ENCODE assay signal across 8 cellular contexts in genomic region chr3:177478170-177478859, GRCh38.
A peak's percentile ranks its signal among the peaks of the same experiment; 100 is the strongest.
DNase-seq lines count a peak whose midpoint lies in the region; ATAC-seq and TF ChIP-seq lines count a peak whose summit lies in the region.

No MANE protein-coding gene starts in this region.

- TF ChIP-seq EP300 in Ishikawa (IDR thresholded peaks at IDR 0.05; ENCODE audit: borderline replicate concordance) (peak; percentile 99), upper lobe of left lung (IDR thresholded peaks at IDR 0.05) (peak in 2 of 4 donors; percentile 61 to 82)

- intact Hi-C loops in breast epithelium (cut with DNase I; ENCODE audit: low total_unique reads): no loop called here

- H3K4me1 ChIP-seq in breast epithelium: peaks cover 0 to 7% of the 10 kb centered on the region in 2 donors
- peaks cover 11 to 20% (median 13%) of the 10 kb centered on the region in 4 donors for H3K4me1 ChIP-seq in upper lobe of left lung

- ATAC-seq in left lobe of liver (peak; percentile 87), upper lobe of left lung (ENCODE audit: low FRiP score in 2 of 2) (peak; percentile 90 to 95), GM18511 (IDR thresholded peaks at IDR 0.05; ENCODE audit: unreplicated experiment) (no peak), GM18520 (IDR thresholded peaks at IDR 0.05; ENCODE audit: unreplicated experiment) (no peak)

- TF ChIP-seq CTCF in breast epithelium (IDR thresholded peaks at IDR 0.05): no peak
- no peak for TF ChIP-seq CTCF in upper lobe of left lung (IDR thresholded peaks at IDR 0.05)

- no peak for TF ChIP-seq POLR2A in breast epithelium (IDR thresholded peaks at IDR 0.05)
- no peak for TF ChIP-seq POLR2A in upper lobe of left lung (IDR thresholded peaks at IDR 0.05)

- DNase-seq in breast epithelium (ENCODE audit: low spot score in 2 of 2) (peak in 1 of 2 donors; percentile 83), left lobe of liver (ENCODE audit: low spot score) (peak; percentile 56), upper lobe of left lung (peak in 1 of 2 donors; percentile 65), amygdala (lab: John Stamatoyannopoulos, UW) (no peak), NCI-H2081 (lab: John Stamatoyannopoulos, UW) (no peak)

- H3K27me3 ChIP-seq in breast epithelium (no peaks in the 10 kb centered on the region), upper lobe of left lung (no peaks in the 10 kb centered on the region)

- H3K9me3 ChIP-seq in breast epithelium: no peaks in the 10 kb centered on the region
- H3K9me3 ChIP-seq in upper lobe of left lung: no peaks in the 10 kb centered on the region

- peak; percentile 51 for TF ChIP-seq RAD21 in Ishikawa (IDR thresholded peaks at IDR 0.05; ENCODE audit: low read depth)

- H3K4me3 ChIP-seq in breast epithelium: no peak overlapping the region
- H3K4me3 ChIP-seq in upper lobe of left lung: no peak overlapping the region

- 18 to 37% methylated on average over 4 of the region's 4 CpGs for WGBS in upper lobe of left lung, 2 donors

- H3K27ac ChIP-seq in breast epithelium: peak overlapping the region; percentile 80 to 81
- H3K27ac ChIP-seq in upper lobe of left lung: peak overlapping the region; percentile 66 to 80 (median 70)

- H3K36me3 ChIP-seq in breast epithelium: no peaks in the 10 kb centered on the region
- no peaks in the 10 kb centered on the region for H3K36me3 ChIP-seq in upper lobe of left lung

TF ChIP-seq in Ishikawa, 13 proteins besides CTCF, POLR2A, EP300 and RAD21:
- TF ChIP-seq NFIC (IDR thresholded peaks at IDR 0.05) (peak; percentile 100), FOXM1 (IDR thresholded peaks at IDR 0.05; ENCODE audit: borderline replicate concordance, low read depth) (peak; percentile 94), MAX (IDR thresholded peaks at IDR 0.05) (peak; percentile 44), YY1 (IDR thresholded peaks at IDR 0.05; ENCODE audit: low read depth) (peak; percentile 52; the same call in 1 of the 2 replicates), ZBTB7A (IDR thresholded peaks at IDR 0.05; ENCODE audit: low read depth) (0 out of 2 replicates have a peak, but pooled peaks have one; percentile 48), TEAD4 (IDR thresholded peaks at IDR 0.05) (peak; percentile 98), REST (IDR thresholded peaks at IDR 0.05; ENCODE audit: low read depth) (peak; percentile 10; the same call in 1 of the 2 replicates), CEBPB (IDR thresholded peaks at IDR 0.05) (peak; percentile 94), USF1 (IDR thresholded peaks at IDR 0.05) (peak; percentile 19; the same call in 1 of the 2 replicates), TCF12 (IDR thresholded peaks at IDR 0.05; ENCODE audit: low read depth) (peak; percentile 98), CREB1 (IDR thresholded peaks at IDR 0.05; ENCODE audit: low read depth) (0 out of 2 replicates have a peak, but pooled peaks have one; percentile 20), EGR1 (IDR thresholded peaks at IDR 0.05) (no peak), TAF1 (IDR thresholded peaks at IDR 0.05; ENCODE audit: low read depth) (no peak)

Comparison
In these comparisons a context has a peak if more than half of its experiments do, and no peak if none do; other contexts are left out.
1. ATAC-seq: peak in left lobe of liver (single experiment) and upper lobe of left lung (2 of 2); none in GM18511 (single experiment) and GM18520 (single experiment).